Comparison of ENCODE assay signal across 17 cellular contexts in genomic region chrX:10549280-10549679, GRCh38.
A peak's percentile ranks its signal among the peaks of the same experiment; 100 is the strongest.
DNase-seq lines count a peak whose midpoint lies in the region; ATAC-seq, FAIRE-seq and TF ChIP-seq lines count a peak whose summit lies in the region.
"Had no signal": no experiment of that assay in that cellular context is flagged by ENCODE, and none has a peak within 500 bp of the region (broad histone marks: within the 10 kb centered on the region; RNA-seq: fewer than 3 reads in every experiment).

No MANE protein-coding gene starts in this region.

- H3K9ac ChIP-seq in HepG2 (ENCODE audit: insufficient read depth, low read depth, low read length), result no peak overlapping the region

- intact Hi-C loops in HepG2 (cut with micrococcal nuclease; ENCODE audit: unreplicated experiment), result no loop called here

- no peak overlapping the region for H2AFZ ChIP-seq in HepG2 (ENCODE audit: low read length)

- WGBS in HepG2 (ENCODE audit: low lambda C conversion rate), result 74% methylated on average over 2 of the region's 2 CpGs

- H4K20me1 ChIP-seq in HepG2 (ENCODE audit: insufficient read depth, low read length), result no peaks in the 10 kb centered on the region

- TF ChIP-seq RAD21 in HepG2 (CRISPR knock-in tag; IDR thresholded peaks at IDR 0.05), result no peak

- no peak for FAIRE-seq in HepG2 (lab: Jason Lieb, UNC)

- H3K4me2 ChIP-seq in HepG2 (ENCODE audit: low read depth, low read length), result no peak overlapping the region

- H3K27me3 ChIP-seq in HepG2 (ENCODE audit: control insufficient read depth in 1 of 2, insufficient read depth in 2 of 2, low read length in 2 of 2), result no peaks in the 10 kb centered on the region
- H3K27me3 ChIP-seq in effector memory CD4-positive, alpha-beta T cell (replicated peaks; ENCODE audit: control insufficient read depth, insufficient read depth, low read length, poor library complexity, severe bottlenecking), result no peaks in the 10 kb centered on the region
- H3K27me3 ChIP-seq: sigmoid colon had no signal

- H3K79me2 ChIP-seq in HepG2 (ENCODE audit: insufficient read depth, low read length), result no peaks in the 10 kb centered on the region

- H3K9me3 ChIP-seq in HepG2 (ENCODE audit: low read length), result no peaks in the 10 kb centered on the region
- H3K9me3 ChIP-seq in effector memory CD4-positive, alpha-beta T cell (ENCODE audit: control insufficient read depth, low read length), result no peaks in the 10 kb centered on the region
- H3K9me3 ChIP-seq: lower lobe of right lung, sigmoid colon had no signal

- ATAC-seq in HG03442 (IDR thresholded peaks at IDR 0.05; ENCODE audit: unreplicated experiment) (no peak), HepG2 (no peak)
- ATAC-seq: activated T-helper 17 cell treated with anti-CD3 and anti-CD28 coated beads, Interleukin-2, amount 50 U/mL, for 72 hours; lower lobe of right lung had no signal

- TF ChIP-seq POLR2A in HepG2 (IDR thresholded peaks at IDR 0.05; ENCODE audit: insufficient read depth in 1 of 2, low read depth in 2 of 2, low read length in 2 of 2), result no peak

- in situ Hi-C loops in HepG2 (cut with HindIII; ENCODE audit: extremely low pct_ligation_motif_present, low pct_unique_long_range_greater_than_20kb), result no loop called here

- H3K36me3 ChIP-seq in HepG2 (replicated peaks in 1 of 2; ENCODE audit: control insufficient read depth in 1 of 2, insufficient read depth in 2 of 2, low read length in 2 of 2), result no peaks in the 10 kb centered on the region
- H3K36me3 ChIP-seq in effector memory CD4-positive, alpha-beta T cell (ENCODE audit: control insufficient read depth, insufficient read depth, low read length), result no peaks in the 10 kb centered on the region
- H3K36me3 ChIP-seq: lower lobe of right lung, sigmoid colon had no signal

- POLR2A ChIA-PET in HEK293T (lab: Yijun Ruan, JAX), result no interaction called here
- POLR2A ChIA-PET in HepG2 (lab: Yijun Ruan, JAX), result no interaction called here

- CTCF ChIA-PET in HEK293T (lab: Yijun Ruan, JAX) (no interaction called here), HepG2 (lab: Yijun Ruan, JAX; ENCODE audit: low intra/inter-chr PET ratio, low total read pairs) (no interaction called here)

- H3K4me3 ChIP-seq in foreskin fibroblast (ENCODE audit: low read depth in 1 of 2, low read length in 2 of 2) (no peak overlapping the region), HepG2 (replicated peaks in 1 of 3; ENCODE audit: insufficient read depth in 1 of 3, low read depth in 2 of 3, low read length in 3 of 3) (no peak overlapping the region)
- no peak overlapping the region for H3K4me3 ChIP-seq in effector memory CD4-positive, alpha-beta T cell (ENCODE audit: insufficient read depth, low read depth, low read length, poor library complexity, severe bottlenecking)
- H3K4me3 ChIP-seq: lower lobe of right lung, sigmoid colon had no signal

- TF ChIP-seq EP300 in HepG2 (IDR thresholded peaks at IDR 0.05; ENCODE audit: low read depth in 2 of 2, low read length in 2 of 2) (no peak), HepG2 (CRISPR knock-in tag; IDR thresholded peaks at IDR 0.05; ENCODE audit: borderline replicate concordance) (no peak)

- TF ChIP-seq CTCF in foreskin fibroblast (IDR thresholded peaks at IDR 0.05; ENCODE audit: low read depth, low read length), result no peak
- TF ChIP-seq CTCF in HepG2 (CRISPR knock-in tag; IDR thresholded peaks at IDR 0.05), result no peak

- H3K4me1 ChIP-seq in HepG2 (ENCODE audit: insufficient read depth, low read length), result no peaks in the 10 kb centered on the region
- H3K4me1 ChIP-seq in effector memory CD4-positive, alpha-beta T cell (ENCODE audit: control insufficient read depth, insufficient read depth, low read length, poor library complexity, severe bottlenecking), result no peaks in the 10 kb centered on the region
- H3K4me1 ChIP-seq: lower lobe of right lung had no signal

- no TSS peak for BruUV-seq in HepG2 (replicated peaks; lab: Mats Ljungman, UMichigan)

- peak; percentile 80 for DNase-seq in DMS 273 treated with DMSO at 0.1 percent for 48 hours (lab: John Stamatoyannopoulos, UW)
- DNase-seq in HEK293T (ENCODE audit: extremely low spot score), result no peak
- DNase-seq in RPMI7951 (ENCODE audit: low read depth), result peak; percentile 91
- peak; percentile 28 to 70 for DNase-seq in foreskin fibroblast
- no peak for DNase-seq in HepG2 (ENCODE audit: low spot score)
- no peak for DNase-seq in effector memory CD4-positive, alpha-beta T cell
- DNase-seq: activated CD4-positive, alpha-beta memory T cell treated with anti-CD3 and anti-CD28 coated beads, Interleukin-2, amount 10 ng/mL, durations not matched to agents 7 days and 5 days; amygdala; cortex of kidney; GDM1; KG1; lower lobe of right lung; sigmoid colon; stimulated activated naive CD4-positive, alpha-beta T cell treated with Interleukin-2 at 50 U/mL for 16 hours had no signal

- no peak overlapping the region for H3K27ac ChIP-seq in HepG2 (ENCODE audit: extremely low read length, insufficient read depth, low read length)
- H3K27ac ChIP-seq in effector memory CD4-positive, alpha-beta T cell (ENCODE audit: insufficient read depth, low read length, poor library complexity, severe bottlenecking), result no peak overlapping the region
- H3K27ac ChIP-seq: lower lobe of right lung, RWPE1 had no signal

TF ChIP-seq in HEK293T, 16 proteins besides CTCF, POLR2A, EP300 and RAD21:
- TF ChIP-seq FOXK2 (IDR thresholded peaks at IDR 0.05) (no peak), PKNOX1 (IDR thresholded peaks at IDR 0.05) (peak; percentile 32; the same call in 1 of the 2 replicates)

TF ChIP-seq in HepG2, 621 proteins besides CTCF, POLR2A, EP300 and RAD21:
- TF ChIP-seq ZBTB37 (CRISPR knock-in tag; IDR thresholded peaks at IDR 0.05) (no peak), WIZ (CRISPR knock-in tag; IDR thresholded peaks at IDR 0.05) (no peak), ZNF337 (CRISPR knock-in tag; IDR thresholded peaks at IDR 0.05; ENCODE audit: borderline replicate concordance, low read depth) (no peak)

Comparison
In these comparisons a context has a peak if more than half of its experiments do, and no peak if none do; other contexts are left out.
1. DNase-seq: peak in DMS 273 treated with DMSO at 0.1 percent for 48 hours (single experiment), RPMI7951 (single experiment) and foreskin fibroblast (2 of 2); none in HEK293T (single experiment), HepG2 (single experiment) and effector memory CD4-positive, alpha-beta T cell (0 of 3).